ENCODE assay signal across 1 cellular context in the genomic region with DNA sequence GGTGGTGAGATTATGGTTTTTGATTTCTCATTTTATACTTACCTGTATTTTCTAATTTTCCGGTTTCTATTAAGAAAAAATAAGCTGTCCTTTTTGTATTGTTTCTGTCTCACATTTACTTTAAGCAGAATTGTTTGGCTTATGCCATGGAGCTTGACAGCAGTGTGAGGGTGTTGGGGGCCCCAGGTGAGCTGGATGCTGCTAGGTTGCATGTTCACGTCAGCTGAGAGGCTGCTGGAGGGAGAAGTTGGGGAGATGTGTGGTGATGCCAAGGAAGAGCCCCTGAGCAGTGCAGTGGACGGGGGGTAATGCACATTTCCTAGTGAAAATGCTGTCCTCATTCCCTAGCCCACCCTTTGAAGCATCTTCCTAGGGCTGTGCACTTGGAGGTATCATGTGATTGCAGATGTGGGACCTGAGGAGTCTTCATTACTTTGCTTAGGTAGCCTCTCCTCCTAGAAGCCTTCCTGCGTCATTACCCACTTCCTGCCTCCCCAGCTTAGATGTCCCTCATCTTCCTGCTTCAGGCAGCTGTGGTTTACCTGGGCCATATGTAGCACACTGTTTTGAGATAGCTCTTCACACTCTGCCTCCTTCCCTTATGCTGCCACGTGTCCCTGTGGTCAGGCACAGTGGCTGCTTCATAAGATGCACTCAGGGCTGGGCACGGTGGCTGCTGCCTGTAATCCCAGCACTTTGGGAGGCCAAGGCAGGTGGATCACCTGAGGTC.
TF ChIP-seq lines count a peak whose summit lies in the region.

No MANE protein-coding gene starts in this region.

TF ChIP-seq in GM12878, 131 proteins besides CTCF, POLR2A, EP300 and RAD21 (continued from another document and continues in another):
- TF ChIP-seq E2F4 (IDR thresholded peaks at IDR 0.05; ENCODE audit: low read depth, low read length) = no peak
- TF ChIP-seq KDM1A (IDR thresholded peaks at IDR 0.05; ENCODE audit: borderline replicate concordance) = no peak
- no peak for TF ChIP-seq BMI1 (IDR thresholded peaks at IDR 0.05; ENCODE audit: borderline replicate concordance)
- TF ChIP-seq, protein P1, sequence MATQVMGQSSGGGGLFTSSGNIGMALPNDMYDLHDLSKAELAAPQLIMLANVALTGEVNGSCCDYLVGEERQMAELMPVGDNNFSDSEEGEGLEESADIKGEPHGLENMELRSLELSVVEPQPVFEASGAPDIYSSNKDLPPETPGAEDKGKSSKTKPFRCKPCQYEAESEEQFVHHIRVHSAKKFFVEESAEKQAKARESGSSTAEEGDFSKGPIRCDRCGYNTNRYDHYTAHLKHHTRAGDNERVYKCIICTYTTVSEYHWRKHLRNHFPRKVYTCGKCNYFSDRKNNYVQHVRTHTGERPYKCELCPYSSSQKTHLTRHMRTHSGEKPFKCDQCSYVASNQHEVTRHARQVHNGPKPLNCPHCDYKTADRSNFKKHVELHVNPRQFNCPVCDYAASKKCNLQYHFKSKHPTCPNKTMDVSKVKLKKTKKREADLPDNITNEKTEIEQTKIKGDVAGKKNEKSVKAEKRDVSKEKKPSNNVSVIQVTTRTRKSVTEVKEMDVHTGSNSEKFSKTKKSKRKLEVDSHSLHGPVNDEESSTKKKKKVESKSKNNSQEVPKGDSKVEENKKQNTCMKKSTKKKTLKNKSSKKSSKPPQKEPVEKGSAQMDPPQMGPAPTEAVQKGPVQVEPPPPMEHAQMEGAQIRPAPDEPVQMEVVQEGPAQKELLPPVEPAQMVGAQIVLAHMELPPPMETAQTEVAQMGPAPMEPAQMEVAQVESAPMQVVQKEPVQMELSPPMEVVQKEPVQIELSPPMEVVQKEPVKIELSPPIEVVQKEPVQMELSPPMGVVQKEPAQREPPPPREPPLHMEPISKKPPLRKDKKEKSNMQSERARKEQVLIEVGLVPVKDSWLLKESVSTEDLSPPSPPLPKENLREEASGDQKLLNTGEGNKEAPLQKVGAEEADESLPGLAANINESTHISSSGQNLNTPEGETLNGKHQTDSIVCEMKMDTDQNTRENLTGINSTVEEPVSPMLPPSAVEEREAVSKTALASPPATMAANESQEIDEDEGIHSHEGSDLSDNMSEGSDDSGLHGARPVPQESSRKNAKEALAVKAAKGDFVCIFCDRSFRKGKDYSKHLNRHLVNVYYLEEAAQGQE (IDR thresholded peaks at IDR 0.05; ENCODE audit: low read depth, low read length) = no peak
- TF ChIP-seq CREB1 (IDR thresholded peaks at IDR 0.05; ENCODE audit: low read depth) = peak; percentile 77
- TF ChIP-seq CHD1 (IDR thresholded peaks at IDR 0.05; ENCODE audit: low read depth, low read length) = no peak
- TF ChIP-seq, protein P2, sequence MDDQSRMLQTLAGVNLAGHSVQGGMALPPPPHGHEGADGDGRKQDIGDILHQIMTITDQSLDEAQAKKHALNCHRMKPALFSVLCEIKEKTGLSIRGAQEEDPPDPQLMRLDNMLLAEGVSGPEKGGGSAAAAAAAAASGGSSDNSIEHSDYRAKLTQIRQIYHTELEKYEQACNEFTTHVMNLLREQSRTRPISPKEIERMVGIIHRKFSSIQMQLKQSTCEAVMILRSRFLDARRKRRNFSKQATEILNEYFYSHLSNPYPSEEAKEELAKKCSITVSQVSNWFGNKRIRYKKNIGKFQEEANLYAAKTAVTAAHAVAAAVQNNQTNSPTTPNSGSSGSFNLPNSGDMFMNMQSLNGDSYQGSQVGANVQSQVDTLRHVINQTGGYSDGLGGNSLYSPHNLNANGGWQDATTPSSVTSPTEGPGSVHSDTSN (IDR thresholded peaks at IDR 0.05; ENCODE audit: insufficient replicate concordance, low read depth, low read length) = no peak
- TF ChIP-seq SREBF2 (IDR thresholded peaks at IDR 0.05; ENCODE audit: low read length) = no peak
- no peak for TF ChIP-seq ZNF274 (IDR thresholded peaks at IDR 0.05; ENCODE audit: insufficient read depth, insufficient read length)
- TF ChIP-seq CEBPZ (IDR thresholded peaks at IDR 0.05; ENCODE audit: low read depth, low read length) = no peak
- TF ChIP-seq, protein P3, sequence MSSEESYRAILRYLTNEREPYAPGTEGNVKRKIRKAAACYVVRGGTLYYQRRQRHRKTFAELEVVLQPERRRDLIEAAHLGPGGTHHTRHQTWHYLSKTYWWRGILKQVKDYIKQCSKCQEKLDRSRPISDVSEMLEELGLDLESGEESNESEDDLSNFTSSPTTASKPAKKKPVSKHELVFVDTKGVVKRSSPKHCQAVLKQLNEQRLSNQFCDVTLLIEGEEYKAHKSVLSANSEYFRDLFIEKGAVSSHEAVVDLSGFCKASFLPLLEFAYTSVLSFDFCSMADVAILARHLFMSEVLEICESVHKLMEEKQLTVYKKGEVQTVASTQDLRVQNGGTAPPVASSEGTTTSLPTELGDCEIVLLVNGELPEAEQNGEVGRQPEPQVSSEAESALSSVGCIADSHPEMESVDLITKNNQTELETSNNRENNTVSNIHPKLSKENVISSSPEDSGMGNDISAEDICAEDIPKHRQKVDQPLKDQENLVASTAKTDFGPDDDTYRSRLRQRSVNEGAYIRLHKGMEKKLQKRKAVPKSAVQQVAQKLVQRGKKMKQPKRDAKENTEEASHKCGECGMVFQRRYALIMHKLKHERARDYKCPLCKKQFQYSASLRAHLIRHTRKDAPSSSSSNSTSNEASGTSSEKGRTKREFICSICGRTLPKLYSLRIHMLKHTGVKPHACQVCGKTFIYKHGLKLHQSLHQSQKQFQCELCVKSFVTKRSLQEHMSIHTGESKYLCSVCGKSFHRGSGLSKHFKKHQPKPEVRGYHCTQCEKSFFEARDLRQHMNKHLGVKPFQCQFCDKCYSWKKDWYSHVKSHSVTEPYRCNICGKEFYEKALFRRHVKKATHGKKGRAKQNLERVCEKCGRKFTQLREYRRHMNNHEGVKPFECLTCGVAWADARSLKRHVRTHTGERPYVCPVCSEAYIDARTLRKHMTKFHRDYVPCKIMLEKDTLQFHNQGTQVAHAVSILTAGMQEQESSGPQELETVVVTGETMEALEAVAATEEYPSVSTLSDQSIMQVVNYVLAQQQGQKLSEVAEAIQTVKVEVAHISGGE (CRISPR knock-in tag; IDR thresholded peaks at IDR 0.05) = peak; percentile 68; the same call in 1 of the 2 replicates
- no peak for TF ChIP-seq ESRRA (IDR thresholded peaks at IDR 0.05; ENCODE audit: low read length)
- TF ChIP-seq HDAC6 (IDR thresholded peaks at IDR 0.05; ENCODE audit: unreplicated experiment) = no peak
- no peak for TF ChIP-seq YBX1 (IDR thresholded peaks at IDR 0.05)
- TF ChIP-seq MEF2A (IDR thresholded peaks at IDR 0.05; ENCODE audit: insufficient read depth, low read depth, low read length) = no peak
- TF ChIP-seq IKZF2 (IDR thresholded peaks at IDR 0.05) = peak; percentile 24 to 39; a peak in 1 of 4 replicates
- no peak for TF ChIP-seq SMAD5 (IDR thresholded peaks at IDR 0.05; ENCODE audit: low read depth)
- peak; percentile 69 for TF ChIP-seq CREM (IDR thresholded peaks at IDR 0.05; ENCODE audit: low read depth)
- peak; percentile 17 for TF ChIP-seq SP1 (IDR thresholded peaks at IDR 0.05; ENCODE audit: low read depth, low read length)
- TF ChIP-seq MAX (IDR thresholded peaks at IDR 0.05; ENCODE audit: low read depth, low read length) = no peak; the same call in 1 of the 2 replicates
- TF ChIP-seq EGR1 (IDR thresholded peaks at IDR 0.05; ENCODE audit: borderline replicate concordance in 1 of 2, low read depth in 2 of 2, low read length in 2 of 2) = no peak
- TF ChIP-seq NR2C1 (IDR thresholded peaks at IDR 0.05) = no peak
- TF ChIP-seq SMC3 (IDR thresholded peaks at IDR 0.05; ENCODE audit: borderline replicate concordance, low read length) = no peak
- peak; percentile 2 for TF ChIP-seq SIX5 (IDR thresholded peaks at IDR 0.05; ENCODE audit: low read depth, low read length, severe bottlenecking)
- peak; percentile 45 to 64; a peak in 3 of 4 replicates for TF ChIP-seq BHLHE40 (IDR thresholded peaks at IDR 0.05; ENCODE audit: borderline replicate concordance in 1 of 2, low read depth in 2 of 2, low read length in 1 of 2)
- TF ChIP-seq PAX5 (IDR thresholded peaks at IDR 0.05; ENCODE audit: borderline replicate concordance, low read depth, low read length) = peak; percentile 41; the same call in 1 of the 2 replicates
- no peak for TF ChIP-seq FOS (IDR thresholded peaks at IDR 0.05; ENCODE audit: borderline replicate concordance, extremely low read depth, insufficient read length)
- no peak for TF ChIP-seq GATAD2B (conservative IDR thresholded peaks at IDR 0.05; ENCODE audit: low read depth)
- TF ChIP-seq EED (IDR thresholded peaks at IDR 0.05; ENCODE audit: low read depth) = peak; percentile 66
- TF ChIP-seq SRF (IDR thresholded peaks at IDR 0.05; ENCODE audit: low read depth in 2 of 2, low read length in 2 of 2) = peak in 1 of 2 experiments; percentile 66; a peak in 1 of 4 replicates
- peak; percentile 95 for TF ChIP-seq RUNX3 (IDR thresholded peaks at IDR 0.05; ENCODE audit: low read length)
- no peak for TF ChIP-seq STAT3 (IDR thresholded peaks at IDR 0.05; ENCODE audit: low read depth, low read length)
- TF ChIP-seq HDAC2 (IDR thresholded peaks at IDR 0.05) = no peak
- TF ChIP-seq, protein P4, sequence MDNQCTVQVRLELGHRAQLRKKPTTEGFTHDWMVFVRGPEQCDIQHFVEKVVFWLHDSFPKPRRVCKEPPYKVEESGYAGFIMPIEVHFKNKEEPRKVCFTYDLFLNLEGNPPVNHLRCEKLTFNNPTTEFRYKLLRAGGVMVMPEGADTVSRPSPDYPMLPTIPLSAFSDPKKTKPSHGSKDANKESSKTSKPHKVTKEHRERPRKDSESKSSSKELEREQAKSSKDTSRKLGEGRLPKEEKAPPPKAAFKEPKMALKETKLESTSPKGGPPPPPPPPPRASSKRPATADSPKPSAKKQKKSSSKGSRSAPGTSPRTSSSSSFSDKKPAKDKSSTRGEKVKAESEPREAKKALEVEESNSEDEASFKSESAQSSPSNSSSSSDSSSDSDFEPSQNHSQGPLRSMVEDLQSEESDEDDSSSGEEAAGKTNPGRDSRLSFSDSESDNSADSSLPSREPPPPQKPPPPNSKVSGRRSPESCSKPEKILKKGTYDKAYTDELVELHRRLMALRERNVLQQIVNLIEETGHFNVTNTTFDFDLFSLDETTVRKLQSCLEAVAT (IDR thresholded peaks at IDR 0.05) = no peak
- TF ChIP-seq ZNF622 (IDR thresholded peaks at IDR 0.05) = no peak
- no peak for TF ChIP-seq MYC (IDR thresholded peaks at IDR 0.05; ENCODE audit: insufficient read depth, insufficient read length, insufficient replicate concordance, low read length, severe bottlenecking)
- TF ChIP-seq USF1 (IDR thresholded peaks at IDR 0.05; ENCODE audit: borderline replicate concordance, extremely low read length, insufficient read depth, low read depth, low read length) = peak; percentile 47
- TF ChIP-seq YY1 (IDR thresholded peaks at IDR 0.05; ENCODE audit: low read depth, low read length) = no peak
- no peak for TF ChIP-seq BCLAF1 (IDR thresholded peaks at IDR 0.05)
- TF ChIP-seq PML (IDR thresholded peaks at IDR 0.05; ENCODE audit: low read length) = no peak
- no peak for TF ChIP-seq WRNIP1 (IDR thresholded peaks at IDR 0.05; ENCODE audit: borderline replicate concordance, low read depth, low read length)
